In genomic region chr1:95222629-95223028, GRCh38 we compare ENCODE assay signal across 20 cellular contexts. TPM values are rescaled to one million over a fixed set of nuclear protein-coding genes. Genes with fewer than 3 reads are reported as not detected.
DNase-seq lines count a peak whose midpoint lies in the region; ATAC-seq, FAIRE-seq and TF ChIP-seq lines count a peak whose summit lies in the region.
"Had no signal": no experiment of that assay in that cellular context is flagged by ENCODE, and none has a peak within 500 bp of the region (broad histone marks: within the 10 kb centered on the region; RNA-seq: fewer than 3 reads in every experiment).

No MANE protein-coding gene starts in this region.

- H3F3A ChIP-seq in PC-9 (ENCODE audit: insufficient read depth, low read depth) = peaks cover 4% of the 10 kb centered on the region; the same call in 1 of the 2 replicates

- H2AFZ ChIP-seq in PC-9 = no peak overlapping the region

- no peaks in the 10 kb centered on the region for H4K20me1 ChIP-seq in PC-9 (ENCODE audit: insufficient read depth)
- H4K20me1 ChIP-seq: BLaER1 treated with 17β-estradiol and CSF1 and Interleukin-3, amounts not matched to agents 10 nM and 100 nM had no signal

- peaks cover 12% of the 10 kb centered on the region; the same call in 2 of the 3 replicates for H3K4me1 ChIP-seq in A549
- H3K4me1 ChIP-seq in PC-9 (replicated peaks; ENCODE audit: insufficient read depth) = peaks cover 15% of the 10 kb centered on the region
- peaks cover 9% of the 10 kb centered on the region for H3K4me1 ChIP-seq in mucosa of descending colon (ENCODE audit: low read depth)
- H3K4me1 ChIP-seq in transverse colon = no peaks in the 10 kb centered on the region
- H3K4me1 ChIP-seq in uterus = peaks cover 0 to 6% of the 10 kb centered on the region in 2 donors
- H3K4me1 ChIP-seq: BLaER1 treated with 17β-estradiol and CSF1 and Interleukin-3, amounts not matched to agents 10 nM and 100 nM had no signal

- peaks cover 28% of the 10 kb centered on the region for H3K27me3 Mint-ChIP-seq in activated T-cell treated with anti-CD3 and anti-CD28 coated beads, Interleukin-2, amount 50 U/mL, for 4 hours (ENCODE audit: low read depth)

- in situ Hi-C loops in transverse colon (cut with MboI; ENCODE audit: low pct_ligation_motif_present in 1 of 4, low pct_unique_long_range_greater_than_20kb in 1 of 4, low sequenced_read_pairs in 3 of 4) = no loop called here

- TF ChIP-seq POLR2A in A549 (IDR thresholded peaks at IDR 0.05; ENCODE audit: low read length) (no peak), transverse colon (IDR thresholded peaks at IDR 0.05) (no peak), uterus (IDR thresholded peaks at IDR 0.05) (no peak)

- H3K9me2 ChIP-seq in PC-9 (ENCODE audit: insufficient read depth) = peaks cover 6% of the 10 kb centered on the region; the same call in 1 of the 2 replicates

- BruUV-seq in PC-9 (replicated peaks; lab: Mats Ljungman, UMichigan) = no TSS peak

- 0 out of 3 replicates have a peak overlapping the region, but pooled peaks have one; percentile 33 for H3K4me2 ChIP-seq in A549
- H3K4me2 ChIP-seq in PC-9 = no peak overlapping the region
- H3K4me2 ChIP-seq: BLaER1 treated with 17β-estradiol and CSF1 and Interleukin-3, amounts not matched to agents 10 nM and 100 nM had no signal

- intact Hi-C loops in PC-9 (cut with micrococcal nuclease; ENCODE audit: unreplicated experiment) = no loop called here
- intact Hi-C loops in mucosa of descending colon (cut with DNase I, micrococcal nuclease) = no loop called here
- intact Hi-C loops in transverse colon (cut with DNase I; ENCODE audit: low total_unique reads) = no loop called here
- intact Hi-C loops in uterus (cut with DNase I; ENCODE audit: low total_unique reads) = no loop called here

- H3K9me3 Mint-ChIP-seq in activated T-cell treated with anti-CD3 and anti-CD28 coated beads, Interleukin-2, amount 50 U/mL, for 4 hours = no peaks in the 10 kb centered on the region
- H3K9me3 Mint-ChIP-seq: IgD-negative memory B cell had no signal

- TF ChIP-seq EP300 in A549 (IDR thresholded peaks at IDR 0.05) (no peak), transverse colon (IDR thresholded peaks at IDR 0.05; ENCODE audit: low read depth) (no peak)

- POLR2A ChIA-PET in A549 (lab: Yijun Ruan, JAX) (interaction anchor here (2.8 kb wide), 1 partner anchor 11 kb away, joined by 13 read pairs; the partner anchor contains the start of gene RWDD3), PC-9 (lab: Charles Lee; ENCODE audit: unreplicated experiment) (interaction anchor here (0.5 to 0.6 kb wide), 2 partner anchors 11 to 556 kb away, joined by 3 read pairs; partner anchors contain the start of gene RWDD3)

- H3K27ac ChIP-seq in A549 (no peak overlapping the region), PC-9 (0 out of 2 replicates have a peak overlapping the region, but pooled peaks have one; percentile 14), transverse colon (peak overlapping the region in 3 of 4 donors; percentile 53 to 68 (median 54)), uterus (no peak overlapping the region)
- H3K27ac ChIP-seq: BLaER1 treated with 17β-estradiol and CSF1 and Interleukin-3, amounts not matched to agents 10 nM and 100 nM had no signal

- TF ChIP-seq CTCF in A549 (IDR thresholded peaks at IDR 0.05) = no peak
- TF ChIP-seq CTCF in PC-9 (conservative IDR thresholded peaks at IDR 0.05) = no peak
- no peak for TF ChIP-seq CTCF in mucosa of descending colon (IDR thresholded peaks at IDR 0.05)
- TF ChIP-seq CTCF in transverse colon (IDR thresholded peaks at IDR 0.05) = no peak
- TF ChIP-seq CTCF in uterus (IDR thresholded peaks at IDR 0.05) = no peak

- no peak overlapping the region for H3K4me3 ChIP-seq in A549
- H3K4me3 ChIP-seq in PC-9 = no peak overlapping the region
- H3K4me3 ChIP-seq in mucosa of descending colon = no peak overlapping the region
- H3K4me3 ChIP-seq in transverse colon = no peak overlapping the region
- no peak overlapping the region for H3K4me3 ChIP-seq in uterus
- H3K4me3 ChIP-seq: BLaER1 treated with 17β-estradiol and CSF1 and Interleukin-3, amounts not matched to agents 10 nM and 100 nM had no signal

- H3K4me3 Mint-ChIP-seq in activated T-cell treated with anti-CD3 and anti-CD28 coated beads, Interleukin-2, amount 50 U/mL, for 4 hours = no peak overlapping the region
- H3K4me3 Mint-ChIP-seq: B cell; CD4-positive, CD25-positive, alpha-beta regulatory T cell; CD8-positive, alpha-beta memory T cell; H9; IgD-negative memory B cell had no signal

- no peaks in the 10 kb centered on the region for H3K79me2 ChIP-seq in PC-9 (ENCODE audit: low read depth)

- DNase-seq in A549 (ENCODE audit: low read depth in 1 of 2, low spot score in 1 of 2) = no peak
- no peak for DNase-seq in PC-9
- no peak for DNase-seq in mucosa of descending colon
- DNase-seq in transverse colon = no peak
- DNase-seq in activated T-cell treated with anti-CD3 and anti-CD28 coated beads, Interleukin-2, amount 50 U/mL, for 4 hours = no peak
- DNase-seq in uterus = no peak
- DNase-seq: 8988T; CD4-positive, CD25-positive, alpha-beta regulatory T cell; CD8-positive, alpha-beta memory T cell; COR-L47; GOT3; H9 had no signal

- H3K9me3 ChIP-seq in A549 (no peaks in the 10 kb centered on the region), PC-9 (ENCODE audit: insufficient read depth, low read depth) (no peaks in the 10 kb centered on the region), mucosa of descending colon (no peaks in the 10 kb centered on the region), transverse colon (no peaks in the 10 kb centered on the region), uterus (no peaks in the 10 kb centered on the region)
- H3K9me3 ChIP-seq: BLaER1 treated with 17β-estradiol and CSF1 and Interleukin-3, amounts not matched to agents 10 nM and 100 nM had no signal

- no peaks in the 10 kb centered on the region for H3K36me3 ChIP-seq in PC-9 (ENCODE audit: low read depth)
- no peaks in the 10 kb centered on the region for H3K36me3 ChIP-seq in mucosa of descending colon (ENCODE audit: low read depth)
- H3K36me3 ChIP-seq in transverse colon = no peaks in the 10 kb centered on the region
- no peaks in the 10 kb centered on the region for H3K36me3 ChIP-seq in uterus
- H3K36me3 ChIP-seq: BLaER1 treated with 17β-estradiol and CSF1 and Interleukin-3, amounts not matched to agents 10 nM and 100 nM had no signal

- H3K27me3 ChIP-seq in PC-9 (ENCODE audit: insufficient read depth, low read depth) (no peaks in the 10 kb centered on the region), transverse colon (no peaks in the 10 kb centered on the region), uterus (no peaks in the 10 kb centered on the region)
- H3K27me3 ChIP-seq: BLaER1 treated with 17β-estradiol and CSF1 and Interleukin-3, amounts not matched to agents 10 nM and 100 nM had no signal

- FAIRE-seq in A549 (lab: Jason Lieb, UNC) = no peak
- FAIRE-seq: G401.6, GM12892, GM18507, HepG2 had no signal

- H3K4me1 Mint-ChIP-seq in activated T-cell treated with anti-CD3 and anti-CD28 coated beads, Interleukin-2, amount 50 U/mL, for 4 hours (ENCODE audit: low read depth) = no peaks in the 10 kb centered on the region
- H3K4me1 Mint-ChIP-seq: B cell had no signal

- WGBS in A549 (ENCODE audit: missing lambda C conversion rate) = 91% methylated on average over 2 of the region's 2 CpGs
- WGBS in transverse colon (ENCODE audit: low coverage in 1 of 2), 2 donors = 35 to 40% methylated on average over 2 of the region's 2 CpGs

- CTCF ChIA-PET in A549 (lab: Yijun Ruan, JAX) (interaction anchor here (1.6 to 1.7 kb wide), 2 partner anchors 11 kb away, joined by 8 to 14 read pairs; partner anchors contain the start of gene RWDD3), PC-9 (lab: Charles Lee) (interaction anchor here (0.9 kb wide), 1 partner anchor 11 kb away, joined by 9 read pairs; the partner anchor contains the start of gene RWDD3)

- no peak for TF ChIP-seq RAD21 in A549 (conservative IDR thresholded peaks at IDR 0.05 in 1 of 2, IDR thresholded peaks at IDR 0.05 in 1 of 2)

- no peaks in the 10 kb centered on the region for H3K36me3 Mint-ChIP-seq in activated T-cell treated with anti-CD3 and anti-CD28 coated beads, Interleukin-2, amount 50 U/mL, for 4 hours (ENCODE audit: insufficient read depth)
- H3K36me3 Mint-ChIP-seq: CD4-positive, CD25-positive, alpha-beta regulatory T cell; CD8-positive, alpha-beta memory T cell; IgD-negative memory B cell had no signal

- ATAC-seq in A549 = no peak
- peak; percentile 60 for ATAC-seq in mucosa of descending colon
- ATAC-seq in activated T-cell treated with anti-CD3 and anti-CD28 coated beads, Interleukin-2, amount 50 U/mL, for 4 hours = no peak
- no peak for ATAC-seq in GM21423 (IDR thresholded peaks at IDR 0.05; ENCODE audit: unreplicated experiment)
- ATAC-seq: HepG2 had no signal

TF ChIP-seq in A549, 52 proteins besides CTCF, POLR2A, EP300 and RAD21 (continues in another document):
- TF ChIP-seq JUNB (IDR thresholded peaks at IDR 0.05) = no peak
- no peak for TF ChIP-seq RNF2 (IDR thresholded peaks at IDR 0.05; ENCODE audit: borderline replicate concordance, low read depth)
- TF ChIP-seq, protein P1, sequence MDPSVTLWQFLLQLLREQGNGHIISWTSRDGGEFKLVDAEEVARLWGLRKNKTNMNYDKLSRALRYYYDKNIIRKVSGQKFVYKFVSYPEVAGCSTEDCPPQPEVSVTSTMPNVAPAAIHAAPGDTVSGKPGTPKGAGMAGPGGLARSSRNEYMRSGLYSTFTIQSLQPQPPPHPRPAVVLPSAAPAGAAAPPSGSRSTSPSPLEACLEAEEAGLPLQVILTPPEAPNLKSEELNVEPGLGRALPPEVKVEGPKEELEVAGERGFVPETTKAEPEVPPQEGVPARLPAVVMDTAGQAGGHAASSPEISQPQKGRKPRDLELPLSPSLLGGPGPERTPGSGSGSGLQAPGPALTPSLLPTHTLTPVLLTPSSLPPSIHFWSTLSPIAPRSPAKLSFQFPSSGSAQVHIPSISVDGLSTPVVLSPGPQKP (IDR thresholded peaks at IDR 0.05; ENCODE audit: low read depth, low read length) = no peak
- TF ChIP-seq NPAS2 (CRISPR knock-in tag; IDR thresholded peaks at IDR 0.05; ENCODE audit: borderline replicate concordance) = no peak
- no peak for TF ChIP-seq MAX (IDR thresholded peaks at IDR 0.05)

RNA-seq across cellular contexts. Expression of gene RWDD3, which starts 11.4 kb away (rescaled TPM):
- polyA plus RNA-seq in A549 (2011; rRNA removed) = 15.7 and 22.1 TPM in 2 replicates
- polyA plus RNA-seq in A549 (2012; cell fraction: cytosol; rRNA removed) = 7.9 and 8.2 TPM in 2 replicates
- 4.9 and 7.5 TPM in 2 replicates for polyA plus RNA-seq in A549 (2012; cell fraction: nucleus; rRNA removed)
- polyA plus RNA-seq in A549 (2017; fragmentation: RNase III; extraction: RNeasy Plus Mini Kit Qiagen cat#74134 plus additional on column Dnase treatment) = 17.1 to 20.3 TPM (median 17.6 TPM) in 3 replicates
- 2.5 and 3.8 TPM in 2 replicates for polyA minus RNA-seq in A549 (2011; rRNA and poly(A)+ RNA removed)
- 11.3 and 13.3 TPM in 2 replicates for total RNA-seq in PC-9 (2021)
- 10 to 100 TPM; 14.2 to 16.9 (median 15.5) TPM for total RNA-seq in mucosa of descending colon
- 10 to 100 TPM in 3 of 4 donors, 1 to 10 TPM in 1; 2.4 to 22.8 (median 15.1) TPM for total RNA-seq in transverse colon
- 1 to 10 TPM; 6.6 to 7.5 (median 7.1) TPM for total RNA-seq in activated T-cell treated with anti-CD3 and anti-CD28 coated beads, Interleukin-2, amount 50 U/mL, for 4 hours
- 10 to 100 TPM in 3 of 4 donors, 1 to 10 TPM in 1; 4.1 to 36.6 (median 30.8) TPM for total RNA-seq in uterus

Comparison
In these comparisons a context has a peak if more than half of its experiments do, and no peak if none do; other contexts are left out.
1. H3K27ac ChIP-seq: peak in PC-9 (single experiment) and transverse colon (3 of 4); none in A549 (0 of 2) and uterus (0 of 2).